ENCODE assay signal across 23 cellular contexts in genomic region chr2:31312898-31313297, GRCh38.
DNase-seq lines count a peak whose midpoint lies in the region; ATAC-seq and TF ChIP-seq lines count a peak whose summit lies in the region.
"Had no signal": no experiment of that assay in that cellular context is flagged by ENCODE, and none has a peak within 500 bp of the region (broad histone marks: within the 10 kb centered on the region; RNA-seq: fewer than 3 reads in every experiment).

No MANE protein-coding gene starts in this region.

- H4K20me1 ChIP-seq in fibroblast of lung (ENCODE audit: control insufficient read depth, extremely low read depth, insufficient read depth, low read length) = no peaks in the 10 kb centered on the region

- no peak overlapping the region for H2AFZ ChIP-seq in fibroblast of lung (ENCODE audit: low read length)

- TF ChIP-seq CTCF in WERI-Rb-1 (IDR thresholded peaks at IDR 0.05; ENCODE audit: low read depth, low read length) (no peak), fibroblast of lung (conservative IDR thresholded peaks at IDR 0.05 in 1 of 2, IDR thresholded peaks at IDR 0.05 in 1 of 2; ENCODE audit: low read depth in 1 of 2, low read length in 2 of 2) (no peak)

- H3K4me2 ChIP-seq in fibroblast of lung (ENCODE audit: extremely low read depth, insufficient read depth, low read length) = no peak overlapping the region

- DNase-seq in activated CD4-positive, CD25-positive, alpha-beta regulatory T cell (lab: John Stamatoyannopoulos, UW) = no peak
- DNase-seq in WERI-Rb-1 = peak; percentile 52
- DNase-seq in fibroblast of lung (ENCODE audit: low read depth in 2 of 2) = peak; percentile 75 to 81
- no peak for DNase-seq in NOMO-1 treated with dmso at 0.1 percent for 144 hours (lab: John Stamatoyannopoulos, UW; ENCODE audit: unreplicated experiment)
- DNase-seq in NCI-H2107 (lab: John Stamatoyannopoulos, UW) = no peak
- DNase-seq: activated CD4-positive, alpha-beta T cell treated with anti-CD3 and anti-CD28 coated beads, Interleukin-2, amount 50 U/mL, for 1 hour; activated naive CD4-positive, alpha-beta T cell treated with Interleukin-2 at 50 U/mL for 16 hours; colonic mucosa; DMS153; endodermal cell; KBM-7; kidney glomerular epithelial cell; MV-4-11; NCI-H1930; NCI-H446; NK-92 treated with Interleukin-12 subunit alpha and Interleukin-12 subunit beta, amount 100 ng/mL, for 24 hours; stimulated activated naive CD4-positive, alpha-beta T cell; trophoblast cell had no signal

- ATAC-seq in activated CD4-positive, CD25-positive, alpha-beta regulatory T cell treated with anti-CD3 and anti-CD28 coated beads, Interleukin-2, amount 50 U/mL, for 24 hours = peak; percentile 46 to 85
- ATAC-seq in GM21529 (IDR thresholded peaks at IDR 0.05; ENCODE audit: unreplicated experiment) = no peak
- no peak for ATAC-seq in GM21367 (IDR thresholded peaks at IDR 0.05; ENCODE audit: unreplicated experiment)
- ATAC-seq: sciatic nerve had no signal

- H3K9me3 ChIP-seq in WERI-Rb-1 (ENCODE audit: severe bottlenecking) (no peaks in the 10 kb centered on the region), fibroblast of lung (ENCODE audit: control insufficient read depth, insufficient read depth, low read depth, low read length) (no peaks in the 10 kb centered on the region)
- H3K9me3 ChIP-seq: ascending aorta, colonic mucosa had no signal

- H3K4me1 ChIP-seq in fibroblast of lung (ENCODE audit: control insufficient read depth, extremely low read depth, insufficient read depth, low read length) = no peaks in the 10 kb centered on the region
- H3K4me1 ChIP-seq: ascending aorta, colonic mucosa had no signal

- H3K36me3 ChIP-seq in WERI-Rb-1 (no peaks in the 10 kb centered on the region), fibroblast of lung (ENCODE audit: control insufficient read depth, insufficient read depth, low read length) (no peaks in the 10 kb centered on the region)
- H3K36me3 ChIP-seq: ascending aorta, colonic mucosa had no signal

- H3K4me3 ChIP-seq in WERI-Rb-1 (ENCODE audit: low read depth, low read length) = no peak overlapping the region
- H3K4me3 ChIP-seq in fibroblast of lung (replicated peaks in 1 of 4; ENCODE audit: control extremely low read depth in 1 of 4, insufficient read depth in 1 of 4, low read depth in 3 of 4, low read length in 4 of 4) = no peak overlapping the region
- H3K4me3 ChIP-seq: ascending aorta, colonic mucosa had no signal

- no peaks in the 10 kb centered on the region for H3K79me2 ChIP-seq in fibroblast of lung (ENCODE audit: control insufficient read depth, insufficient read depth, low read length)

- no peaks in the 10 kb centered on the region for H3K27me3 ChIP-seq in WERI-Rb-1 (ENCODE audit: insufficient read depth, low read depth, severe bottlenecking)
- H3K27me3 ChIP-seq in fibroblast of lung (ENCODE audit: control insufficient read depth, insufficient read depth, low read length) = no peaks in the 10 kb centered on the region
- H3K27me3 ChIP-seq: ascending aorta, colonic mucosa had no signal

- H3K27ac ChIP-seq in WERI-Rb-1 (no peak overlapping the region), fibroblast of lung (ENCODE audit: insufficient read depth, low read length) (no peak overlapping the region)
- H3K27ac ChIP-seq: ascending aorta, colonic mucosa had no signal

- no peak overlapping the region for H3K9ac ChIP-seq in fibroblast of lung (ENCODE audit: insufficient read depth, low read length)

Comparison
In these comparisons a context has a peak if more than half of its experiments do, and no peak if none do; other contexts are left out.
1. ATAC-seq: peak in activated CD4-positive, CD25-positive, alpha-beta regulatory T cell treated with anti-CD3 and anti-CD28 coated beads, Interleukin-2, amount 50 U/mL, for 24 hours (2 of 2); none in GM21529 (single experiment) and GM21367 (single experiment).
2. DNase-seq: peak in WERI-Rb-1 (single experiment) and fibroblast of lung (2 of 2); none in activated CD4-positive, CD25-positive, alpha-beta regulatory T cell (0 of 4), NOMO-1 treated with dmso at 0.1 percent for 144 hours (single experiment) and NCI-H2107 (single experiment).